Comparison of ENCODE assay signal across 17 cellular contexts in genomic region chr2:227464356-227464755, GRCh38. TPM values are rescaled to one million over a fixed set of nuclear protein-coding genes. Genes with fewer than 3 reads are reported as not detected.
DNase-seq lines count a peak whose midpoint lies in the region; ATAC-seq lines count a peak whose summit lies in the region.
"Had no signal": no experiment of that assay in that cellular context is flagged by ENCODE, and none has a peak within 500 bp of the region (broad histone marks: within the 10 kb centered on the region; RNA-seq: fewer than 3 reads in every experiment).

No MANE protein-coding gene starts in this region.

- no peaks in the 10 kb centered on the region for H3K36me3 Mint-ChIP-seq in T-cell
- peaks cover 9% of the 10 kb centered on the region for H3K36me3 Mint-ChIP-seq in activated naive CD8-positive, alpha-beta T cell treated with anti-CD3 and anti-CD28 coated beads for 36 hours
- H3K36me3 Mint-ChIP-seq: mesothelial cell of epicardium had no signal

- no peaks in the 10 kb centered on the region for H3K9me3 Mint-ChIP-seq in T-cell
- no peaks in the 10 kb centered on the region for H3K9me3 Mint-ChIP-seq in activated naive CD8-positive, alpha-beta T cell treated with anti-CD3 and anti-CD28 coated beads for 36 hours
- no peaks in the 10 kb centered on the region for H3K9me3 Mint-ChIP-seq in stimulated activated naive CD8-positive, alpha-beta T cell treated with anti-CD3 and anti-CD28 coated beads, Interleukin-15, amount 100 ng/mL, for 72 hours
- H3K9me3 Mint-ChIP-seq: dendritic cell treated with granulocyte-macrophage colony-stimulating factor and Interleukin-4, amounts not matched to agents 40 ng/mL and 50 ng/mL, for 4 days; mesothelial cell of epicardium had no signal

- POLR2A ChIA-PET in T-cell (lab: Charles Lee) = interaction anchor here in 1 of 2 donors (0.6 kb wide), 1 partner anchor 77 kb away, joined by 3 read pairs; no protein-coding TSS in a partner anchor

- H3K27ac Mint-ChIP-seq in T-cell = peak overlapping the region; percentile 91 to 93
- peak overlapping the region; percentile 99 for H3K27ac Mint-ChIP-seq in activated naive CD8-positive, alpha-beta T cell treated with anti-CD3 and anti-CD28 coated beads for 36 hours
- H3K27ac Mint-ChIP-seq in stimulated activated naive CD8-positive, alpha-beta T cell treated with anti-CD3 and anti-CD28 coated beads, Interleukin-15, amount 100 ng/mL, for 72 hours = peak overlapping the region; percentile 98 to 99
- H3K27ac Mint-ChIP-seq: dendritic cell treated with granulocyte-macrophage colony-stimulating factor and Interleukin-4, amounts not matched to agents 40 ng/mL and 50 ng/mL, for 4 days; mesothelial cell of epicardium had no signal

- ATAC-seq in T-cell (replicated peaks in 1 of 4) (peak; percentile 73 to 80 (median 74)), GM19467 (IDR thresholded peaks at IDR 0.05; ENCODE audit: unreplicated experiment) (no peak)
- ATAC-seq in stimulated activated naive CD8-positive, alpha-beta T cell treated with anti-CD3 and anti-CD28 coated beads, Interleukin-15, amount 100 ng/mL, for 72 hours = peak; percentile 21
- ATAC-seq: left cardiac atrium had no signal

- peak; percentile 6 for DNase-seq in activated naive CD4-positive, alpha-beta T cell treated with Interleukin-2 at 50 U/mL for 16 hours
- DNase-seq in activated naive CD4-positive, alpha-beta T cell treated with anti-CD3 and anti-CD28 coated beads, Interleukin-2, amount 50 U/mL, for 16 hours = no peak
- DNase-seq in T-cell (peak in 1 of 34 experiments; percentile 14), NCI-H526 treated with DMSO at 0.1 percent for 48 hours (lab: John Stamatoyannopoulos, UW) (no peak)
- DNase-seq in activated naive CD8-positive, alpha-beta T cell treated with anti-CD3 and anti-CD28 coated beads for 36 hours = peak; percentile 33
- DNase-seq in stimulated activated naive CD8-positive, alpha-beta T cell treated with anti-CD3 and anti-CD28 coated beads, Interleukin-15, amount 100 ng/mL, for 72 hours = peak; percentile 30 to 32
- DNase-seq in stimulated activated CD4-positive, alpha-beta T cell treated with anti-CD3 and anti-CD28 coated beads, Interleukin-4, amount 100 ng/mL, for 1 hour = no peak
- DNase-seq: activated gamma-delta T cell treated with Interleukin-2 at 50 U/mL for 16 hours, brain microvascular endothelial cell, GDM1, left cardiac atrium, NCI-H187, NCI-H446 treated with DMSO at 0.1 percent for 48 hours, SHP77 treated with DMSO at 0.1 percent for 48 hours had no signal

- H3K4me1 Mint-ChIP-seq in T-cell = peaks cover 76 to 87% (median 84%) of the 10 kb centered on the region in 3 donors
- peaks cover 84% of the 10 kb centered on the region for H3K4me1 Mint-ChIP-seq in activated naive CD8-positive, alpha-beta T cell treated with anti-CD3 and anti-CD28 coated beads for 36 hours
- peaks cover 90% of the 10 kb centered on the region for H3K4me1 Mint-ChIP-seq in stimulated activated naive CD8-positive, alpha-beta T cell treated with anti-CD3 and anti-CD28 coated beads, Interleukin-15, amount 100 ng/mL, for 72 hours

- peak overlapping the region; percentile 17 to 70 (median 22) for H3K4me3 Mint-ChIP-seq in T-cell
- H3K4me3 Mint-ChIP-seq in activated naive CD8-positive, alpha-beta T cell treated with anti-CD3 and anti-CD28 coated beads for 36 hours = peak overlapping the region; percentile 56
- peak overlapping the region; percentile 75 to 79 for H3K4me3 Mint-ChIP-seq in stimulated activated naive CD8-positive, alpha-beta T cell treated with anti-CD3 and anti-CD28 coated beads, Interleukin-15, amount 100 ng/mL, for 72 hours
- H3K4me3 Mint-ChIP-seq: dendritic cell treated with granulocyte-macrophage colony-stimulating factor and Interleukin-4, amounts not matched to agents 40 ng/mL and 50 ng/mL, for 4 days; mesothelial cell of epicardium had no signal

- CTCF ChIA-PET in T-cell (lab: Charles Lee) = interaction anchor here in 1 of 2 donors (0.7 to 1.6 kb wide), 5 partner anchors 9 to 123 kb away, joined by 3 to 4 read pairs (median 3); no protein-coding TSS in a partner anchor

- no peaks in the 10 kb centered on the region for H3K27me3 Mint-ChIP-seq in T-cell
- H3K27me3 Mint-ChIP-seq in activated naive CD8-positive, alpha-beta T cell treated with anti-CD3 and anti-CD28 coated beads for 36 hours = no peaks in the 10 kb centered on the region
- no peaks in the 10 kb centered on the region for H3K27me3 Mint-ChIP-seq in stimulated activated naive CD8-positive, alpha-beta T cell treated with anti-CD3 and anti-CD28 coated beads, Interleukin-15, amount 100 ng/mL, for 72 hours
- H3K27me3 Mint-ChIP-seq: dendritic cell treated with granulocyte-macrophage colony-stimulating factor and Interleukin-4, amounts not matched to agents 40 ng/mL and 50 ng/mL, for 4 days had no signal

RNA-seq across cellular contexts. Expression of gene AGFG1, which starts 7.6 kb away (rescaled TPM):
- total RNA-seq in T-cell = 10 to 100 TPM; 48.6 to 61.4 (median 53.1) TPM
- 100 to 1,000 TPM; 151 to 162 TPM for total RNA-seq in activated naive CD8-positive, alpha-beta T cell treated with anti-CD3 and anti-CD28 coated beads for 36 hours

Comparison
In these comparisons a context has a peak if more than half of its experiments do, and no peak if none do; other contexts are left out.
1. DNase-seq: peak in activated naive CD4-positive, alpha-beta T cell treated with Interleukin-2 at 50 U/mL for 16 hours (single experiment), activated naive CD8-positive, alpha-beta T cell treated with anti-CD3 and anti-CD28 coated beads for 36 hours (single experiment) and stimulated activated naive CD8-positive, alpha-beta T cell treated with anti-CD3 and anti-CD28 coated beads, Interleukin-15, amount 100 ng/mL, for 72 hours (2 of 2); none in activated naive CD4-positive, alpha-beta T cell treated with anti-CD3 and anti-CD28 coated beads, Interleukin-2, amount 50 U/mL, for 16 hours (single experiment), stimulated activated CD4-positive, alpha-beta T cell treated with anti-CD3 and anti-CD28 coated beads, Interleukin-4, amount 100 ng/mL, for 1 hour (single experiment) and NCI-H526 treated with DMSO at 0.1 percent for 48 hours (single experiment).
2. H3K4me3 Mint-ChIP-seq: peak in every context shown above with its lines; median percentile 77 in stimulated activated naive CD8-positive, alpha-beta T cell treated with anti-CD3 and anti-CD28 coated beads, Interleukin-15, amount 100 ng/mL, for 72 hours; 56 in activated naive CD8-positive, alpha-beta T cell treated with anti-CD3 and anti-CD28 coated beads for 36 hours; 22 in T-cell.
3. Peak in every context shown above with its lines, with median percentiles within 50 percentile points of each other: H3K27ac Mint-ChIP-seq.